ENCODE assay signal across 12 cellular contexts in genomic region chr6:36371231-36371630, GRCh38. TPM values are rescaled to one million over a fixed set of nuclear protein-coding genes. Genes with fewer than 3 reads are reported as not detected.
"Had no signal": no experiment of that assay in that cellular context is flagged by ENCODE, and none has a peak within 500 bp of the region (broad histone marks: within the 10 kb centered on the region; RNA-seq: fewer than 3 reads in every experiment).

No MANE protein-coding gene starts in this region.

- DNase-seq: GM23248, GOT3, H7, HFFc6, KG1 had no signal

- H3K4me3 ChIP-seq: GM23248, HAP-1 had no signal

- FAIRE-seq: HepG2 had no signal

- ATAC-seq: HCT116, HepG2 had no signal

- H2AFZ ChIP-seq: GM23248 had no signal

- H3K36me3 ChIP-seq: HAP-1 had no signal

- H3K9me3 ChIP-seq: HAP-1 had no signal

- H3K9ac ChIP-seq: GM23248 had no signal

- H3K27ac ChIP-seq: GM23248, HL-60 had no signal

RNA-seq across cellular contexts. Expression of gene ETV7, which starts 16.2 kb away (rescaled TPM):
- total RNA-seq: HepG2, HT1080 had no signal
- polyA plus RNA-seq: HepG2 had no signal

RNA-seq across cellular contexts. Expression of gene BNIP5, which starts 34.5 kb away (rescaled TPM):
- total RNA-seq: GM23248, H4, H7, HepG2, HFFc6, HT1080 had no signal
- polyA plus RNA-seq: GM23248, HepG2, IgD-negative memory B cell had no signal
